Comparison of ENCODE assay signal across 9 cellular contexts in genomic region chr17:58323420-58324408, GRCh38. TPM values are rescaled to one million over a fixed set of nuclear protein-coding genes. Genes with fewer than 3 reads are reported as not detected.
DNase-seq lines count a peak whose midpoint lies in the region; ATAC-seq and TF ChIP-seq lines count a peak whose summit lies in the region.
"Had no signal": no experiment of that assay in that cellular context is flagged by ENCODE, and none has a peak within 500 bp of the region (broad histone marks: within the 10 kb centered on the region; RNA-seq: fewer than 3 reads in every experiment).

No MANE protein-coding gene starts in this region.

- H3K27ac Mint-ChIP-seq in brain: peak overlapping the region in 4 of 5 experiments; percentile 74 to 85 (median 76)

- H3K27ac ChIP-seq in lower lobe of right lung: peak overlapping the region; percentile 67
- peak overlapping the region; percentile 50 for H3K27ac ChIP-seq in temporal lobe (ENCODE audit: low read depth, low read length)
- H3K27ac ChIP-seq: A549 had no signal

- TF ChIP-seq CTCF in brain (conservative IDR thresholded peaks at IDR 0.05): no peak
- no peak for TF ChIP-seq CTCF in lower lobe of right lung (IDR thresholded peaks at IDR 0.05)

- H3K27me3 Mint-ChIP-seq in brain: peaks cover 7% of the 10 kb centered on the region

- DNase-seq in NCI-H2227 treated with DMSO at 0.1 percent for 48 hours (lab: John Stamatoyannopoulos, UW) (peak; percentile 22), NCI-H2227 (lab: John Stamatoyannopoulos, UW; ENCODE audit: unreplicated experiment) (no peak), lower lobe of right lung (no peak), NCI-H2081 (lab: John Stamatoyannopoulos, UW) (no peak), SW480 (ENCODE audit: low spot score) (no peak), islet precursor cell (no peak)

- H3K4me3 ChIP-seq in lower lobe of right lung: peak overlapping the region; percentile 59
- H3K4me3 ChIP-seq: A549 had no signal

- H3K27me3 ChIP-seq in lower lobe of right lung (ENCODE audit: low read depth): no peaks in the 10 kb centered on the region

- peak overlapping the region; percentile 66 to 83 (median 78) for H3K4me3 Mint-ChIP-seq in brain

- no peaks in the 10 kb centered on the region for H3K9me3 Mint-ChIP-seq in brain

- peaks cover 15% of the 10 kb centered on the region for H3K4me1 ChIP-seq in lower lobe of right lung

- H3K36me3 Mint-ChIP-seq in brain: peaks cover 14% of the 10 kb centered on the region

- ATAC-seq in lower lobe of right lung: no peak
- ATAC-seq: A549 had no signal

- no peaks in the 10 kb centered on the region for H3K36me3 ChIP-seq in lower lobe of right lung

- peaks cover 48% of the 10 kb centered on the region for H3K4me1 Mint-ChIP-seq in brain

- intact Hi-C loops in lower lobe of right lung (cut with DNase I): no loop called here

- no peaks in the 10 kb centered on the region for H3K9me3 ChIP-seq in lower lobe of right lung
- H3K9me3 ChIP-seq: A549 had no signal

RNA-seq across cellular contexts. Expression of gene TSPOAP1, which starts 4.9 kb away (rescaled TPM):
- polyA plus RNA-seq in brain (ENCODE audit: insufficient read depth, low read depth, low replicate concordance): 28.0 TPM
- total RNA-seq in lower lobe of right lung (20.2 TPM), temporal lobe (32.5 TPM)
- polyA plus RNA-seq: A549 had no signal

RNA-seq across cellular contexts. Expression of gene SUPT4H1, which starts 28.3 kb away (rescaled TPM):
- polyA plus RNA-seq in brain (ENCODE audit: insufficient read depth, low read depth, low replicate concordance): 111 TPM
- total RNA-seq in lower lobe of right lung (82.4 TPM), temporal lobe (31.7 TPM)

RNA-seq across cellular contexts. Expression of gene MPO, which starts 43.0 kb away (rescaled TPM):
- 0.88 TPM for polyA plus RNA-seq in brain (ENCODE audit: insufficient read depth, low read depth, low replicate concordance)
- total RNA-seq in lower lobe of right lung: 1.1 TPM
- 2.5 TPM for total RNA-seq in temporal lobe
- polyA plus RNA-seq: A549 had no signal
